ENCODE assay signal across 8 cellular contexts in genomic region chr4:2059034-2059725, GRCh38. TPM values are rescaled to one million over a fixed set of nuclear protein-coding genes. Genes with fewer than 3 reads are reported as not detected.
DNase-seq lines count a peak whose midpoint lies in the region; ATAC-seq and TF ChIP-seq lines count a peak whose summit lies in the region.

TSS of gene NAT8L (plus strand) at chr4:2059327. CDS start at chr4:2059512, 185 bp downstream.

- H3K9me3 ChIP-seq in A673 (ENCODE audit: low read depth, low read length, poor library complexity, severe bottlenecking) = no peaks in the 10 kb centered on the region
- no peaks in the 10 kb centered on the region for H3K9me3 ChIP-seq in H9 (ENCODE audit: control insufficient read depth, low read depth, low read length)
- H3K9me3 ChIP-seq in ectodermal cell (ENCODE audit: control insufficient read depth, low read length) = no peaks in the 10 kb centered on the region
- no peaks in the 10 kb centered on the region for H3K9me3 ChIP-seq in vagina

- H4K5ac ChIP-seq in H9 (ENCODE audit: insufficient read length, low read depth, low read length) = no peak within 1 kb of the TSS

- ATAC-seq in GM19328 (IDR thresholded peaks at IDR 0.05; ENCODE audit: unreplicated experiment) (no peak), HG03520 (IDR thresholded peaks at IDR 0.05; ENCODE audit: unreplicated experiment) (no peak)

- H3K27me3 ChIP-seq in A673 (replicated peaks; ENCODE audit: insufficient read depth, low read depth, low read length, poor library complexity) (peaks cover 11% of the 10 kb centered on the region), H9 (ENCODE audit: insufficient read depth, low read length) (peaks cover 21% of the 10 kb centered on the region), ectodermal cell (ENCODE audit: control insufficient read depth, insufficient read depth, low read length, poor library complexity, severe bottlenecking) (peaks cover 63% of the 10 kb centered on the region), vagina (peaks cover 13% of the 10 kb centered on the region)

- no peak within 1 kb of the TSS for H2AFZ ChIP-seq in H9 (ENCODE audit: low read length)

- peaks cover 2% of the 10 kb centered on the region for H4K20me1 ChIP-seq in H9 (ENCODE audit: control insufficient read depth, insufficient read depth, insufficient read length)

- intact Hi-C loops in A673 (cut with micrococcal nuclease; ENCODE audit: unreplicated experiment) (no loop called here), vagina (cut with DNase I) (no loop called here)

- no peaks in the 10 kb centered on the region for H3K36me3 ChIP-seq in A673 (ENCODE audit: insufficient read depth, low read length, poor library complexity, severe bottlenecking)
- H3K36me3 ChIP-seq in ectodermal cell (ENCODE audit: control insufficient read depth, insufficient read depth, low read length) = no peaks in the 10 kb centered on the region
- H3K36me3 ChIP-seq in vagina = no peaks in the 10 kb centered on the region

- no peak within 1 kb of the TSS for H2BK12ac ChIP-seq in H9 (ENCODE audit: insufficient read length, low read depth, low read length)

- no peak within 1 kb of the TSS for H3K23ac ChIP-seq in H9 (ENCODE audit: insufficient read length, low read depth, low read length)

- no peak for TF ChIP-seq CTCF in A673 (conservative IDR thresholded peaks at IDR 0.05; ENCODE audit: low read depth, low read length)
- no peak for TF ChIP-seq CTCF in H9 (conservative IDR thresholded peaks at IDR 0.05)
- no peak for TF ChIP-seq CTCF in vagina (IDR thresholded peaks at IDR 0.05)

- H3K79me1 ChIP-seq in H9 (ENCODE audit: insufficient read depth, low read depth, low read length, poor library complexity, severe bottlenecking) = no peaks in the 10 kb centered on the region

- H3K4me2 ChIP-seq in H9 (ENCODE audit: insufficient read depth, insufficient read length, low read length) = peak within 1 kb of the TSS; percentile 63

- peaks cover 8% of the 10 kb centered on the region for H3K23me2 ChIP-seq in H9 (ENCODE audit: insufficient read length, low read depth, low read length, poor library complexity, severe bottlenecking)

- H3K79me2 ChIP-seq in H9 (ENCODE audit: insufficient read depth, low read length) = no peaks in the 10 kb centered on the region

- no peak within 1 kb of the TSS for H4K8ac ChIP-seq in H9 (replicated peaks; ENCODE audit: insufficient read length, low read depth, low read length)

- H3K18ac ChIP-seq in H9 (ENCODE audit: insufficient read length, low read depth, low read length) = no peak within 1 kb of the TSS

- no CpG with 5 or more reads among the region's 122 CpGs for WGBS in H9 (ENCODE audit: extremely low coverage, insufficient read length, low lambda C conversion rate)
- 0% methylated on average over 122 of the region's 122 CpGs for WGBS in ectodermal cell, 2 experiments

- no peak within 1 kb of the TSS for H2BK5ac ChIP-seq in H9 (ENCODE audit: insufficient read length, low read length)

- H4K91ac ChIP-seq in H9 (ENCODE audit: insufficient read length, low read depth, low read length) = no peak within 1 kb of the TSS

- CTCF ChIA-PET in A673 (lab: Charles Lee) = no interaction called here

- H3K4me3 ChIP-seq in A673 (ENCODE audit: low read depth, low read length, poor library complexity, severe bottlenecking) (peak within 1 kb of the TSS; percentile 47), ectodermal cell (ENCODE audit: insufficient read depth, low read depth, low read length) (peak within 1 kb of the TSS; percentile 47), vagina (peak within 1 kb of the TSS; percentile 23 to 46)

- peak within 1 kb of the TSS; percentile 80; the same call in 1 of the 2 replicates for H3K14ac ChIP-seq in H9 (ENCODE audit: insufficient read depth, low read length)

- no peak within 1 kb of the TSS for H2BK120ac ChIP-seq in H9 (ENCODE audit: low read depth, low read length, poor library complexity, severe bottlenecking)

- H3K27ac ChIP-seq in A673 (ENCODE audit: low read depth, low read length, poor library complexity, severe bottlenecking) (no peak within 1 kb of the TSS), H9 (ENCODE audit: insufficient read length, low read depth, low read length) (no peak within 1 kb of the TSS), ectodermal cell (ENCODE audit: insufficient read depth, low read depth, low read length, poor library complexity, severe bottlenecking) (no peak within 1 kb of the TSS), vagina (no peak within 1 kb of the TSS)

- no peak within 1 kb of the TSS for H2BK20ac ChIP-seq in H9 (ENCODE audit: low read depth, low read length, poor library complexity, severe bottlenecking)

- POLR2A ChIA-PET in A673 (lab: Charles Lee; ENCODE audit: low non-redundant PET) = no interaction called here

- H3K27ac Mint-ChIP-seq in H9 = no peak within 1 kb of the TSS

- H3K4me1 ChIP-seq in A673 (ENCODE audit: insufficient read depth, low read length, poor library complexity, severe bottlenecking) = no peaks in the 10 kb centered on the region
- H3K4me1 ChIP-seq in H9 (ENCODE audit: insufficient read depth, low read length) = no peaks in the 10 kb centered on the region
- no peaks in the 10 kb centered on the region for H3K4me1 ChIP-seq in ectodermal cell (ENCODE audit: control insufficient read depth, insufficient read depth, low read length)
- peaks cover 8% of the 10 kb centered on the region for H3K4me1 ChIP-seq in vagina

- no peak within 1 kb of the TSS for H3T11ph ChIP-seq in H9 (ENCODE audit: low read length)

- no TSS peak for BruUV-seq in A673 (replicated peaks; lab: Mats Ljungman, UMichigan)

- peaks cover 2 to 9% of the 10 kb centered on the region in 2 experiments for H3K4me1 Mint-ChIP-seq in H9

- DNase-seq in A673 (ENCODE audit: low spot score) (peak; percentile 55), H9 (peak; percentile 52), OCI-M1 (lab: John Stamatoyannopoulos, UW) (peak; percentile 76), midbrain (lab: John Stamatoyannopoulos, UW) (peak; percentile 77), vagina (ENCODE audit: extremely low spot score in 2 of 2) (no peak)

- H2AK5ac ChIP-seq in H9 (ENCODE audit: insufficient read length, low read length) = no peak within 1 kb of the TSS

- H3K4ac ChIP-seq in H9 (ENCODE audit: low read depth, low read length) = no peak within 1 kb of the TSS

- H3K9ac ChIP-seq in H9 (ENCODE audit: extremely low read depth, insufficient read length, low read length) = no peak within 1 kb of the TSS

- H3K4me3 Mint-ChIP-seq in H9 = peak within 1 kb of the TSS; percentile 50 to 72

- H3K56ac ChIP-seq in H9 (ENCODE audit: insufficient read length, low read depth, low read length) = no peak within 1 kb of the TSS

- H3K27me3 Mint-ChIP-seq in H9 (ENCODE audit: low read depth) = peaks cover 62% of the 10 kb centered on the region

- no peaks in the 10 kb centered on the region; a peak in 1 of 7 replicates for H3K36me3 Mint-ChIP-seq in H9 (ENCODE audit: insufficient read depth in 1 of 3, low read depth in 3 of 3)

- no peaks in the 10 kb centered on the region; a peak in 1 of 5 replicates for H3K9me3 Mint-ChIP-seq in H9

- TF ChIP-seq POLR2A in vagina (IDR thresholded peaks at IDR 0.05) = no peak

- no peak within 1 kb of the TSS for H2BK15ac ChIP-seq in H9 (ENCODE audit: low read depth, low read length)

RNA-seq across cellular contexts. Expression of gene NAT8L, which starts in this region (rescaled TPM):
- total RNA-seq in A673 (2021) (2.5 and 3.4 TPM in 2 replicates), H9 (2021) (13.9 and 14.7 TPM in 2 replicates), vagina (1.7 TPM)
- 6.4 TPM for polyA plus RNA-seq in ectodermal cell (2013, experiment 1 of 4)
- 6.7 TPM for polyA plus RNA-seq in ectodermal cell (2013, experiment 2 of 4)
- polyA plus RNA-seq in ectodermal cell (2013, experiment 3 of 4) = 6.1 TPM
- 6.5 TPM for polyA plus RNA-seq in ectodermal cell (2013, experiment 4 of 4)

Comparison
In these comparisons a context has a peak if more than half of its experiments do, and no peak if none do; other contexts are left out.
1. DNase-seq: peak in A673 (single experiment), H9 (single experiment), OCI-M1 (single experiment) and midbrain (single experiment); none in vagina (0 of 2).
2. Peak in every context shown above with its lines, with median percentiles within 50 percentile points of each other: H3K4me3 ChIP-seq.